1 cellular context compared by ENCODE assay signal in genomic region chr17:57002904-57003303, GRCh38.
TF ChIP-seq lines count a peak whose summit lies in the region.

No MANE protein-coding gene starts in this region.

TF ChIP-seq in WTC11, 78 proteins besides CTCF, POLR2A, EP300 and RAD21 (continued from another document):
- TF ChIP-seq CDX4 (CRISPR knock-in tag; IDR thresholded peaks at IDR 0.05; ENCODE audit: borderline replicate concordance) (no peak), ZNF138 (CRISPR knock-in tag; conservative IDR thresholded peaks at IDR 0.05) (no peak), CBFB (CRISPR knock-in tag; IDR thresholded peaks at IDR 0.05; ENCODE audit: low read depth) (no peak), SP1 (CRISPR knock-in tag; conservative IDR thresholded peaks at IDR 0.05) (no peak), NFYB (CRISPR knock-in tag; conservative IDR thresholded peaks at IDR 0.05; ENCODE audit: low read depth) (no peak), MAX (CRISPR knock-in tag; IDR thresholded peaks at IDR 0.05) (no peak), ZNF671 (CRISPR knock-in tag; IDR thresholded peaks at IDR 0.05) (no peak), CREM (CRISPR knock-in tag; IDR thresholded peaks at IDR 0.05) (no peak), MYBL2 (CRISPR knock-in tag; IDR thresholded peaks at IDR 0.05) (no peak), ATF6 (CRISPR knock-in tag; IDR thresholded peaks at IDR 0.05) (no peak), ETV6 (CRISPR knock-in tag; IDR thresholded peaks at IDR 0.05) (no peak)
